15 cellular contexts compared by ENCODE assay signal in the genomic region with DNA sequence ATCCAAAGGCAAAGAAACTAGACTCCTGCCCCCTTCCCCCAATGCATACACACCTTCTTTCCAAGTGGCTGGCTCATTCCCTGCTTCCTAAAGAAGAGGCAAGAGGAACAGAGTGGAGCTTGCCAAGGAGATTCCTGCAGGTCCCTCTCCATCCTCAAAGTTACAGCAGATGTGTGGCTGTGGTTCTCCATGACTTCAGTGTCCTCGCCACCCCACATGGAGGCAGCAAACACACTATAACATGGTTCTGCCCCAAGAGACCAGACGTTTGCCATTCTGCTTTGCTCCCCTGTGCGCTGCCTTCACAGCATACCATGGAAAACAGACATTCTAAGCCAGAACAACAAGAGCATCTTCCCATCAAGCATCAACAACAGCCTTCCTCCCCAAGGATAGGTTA.
DNase-seq lines count a peak whose midpoint lies in the region; ATAC-seq, FAIRE-seq and TF ChIP-seq lines count a peak whose summit lies in the region.
"Had no signal": no experiment of that assay in that cellular context is flagged by ENCODE, and none has a peak within 500 bp of the region (broad histone marks: within the 10 kb centered on the region; RNA-seq: fewer than 3 reads in every experiment).

No MANE protein-coding gene starts in this region.

- peaks cover 0 to 1% (median 0%) of the 10 kb centered on the region in 8 donors for H3K9me3 Mint-ChIP-seq in CD4-positive, alpha-beta memory T cell
- no peaks in the 10 kb centered on the region for H3K9me3 Mint-ChIP-seq in T-cell

- H3K9ac ChIP-seq in endothelial cell of umbilical vein (replicated peaks; ENCODE audit: extremely low read depth, insufficient read depth, low read length), result no peak overlapping the region

- FAIRE-seq in endothelial cell of umbilical vein (lab: Jason Lieb, UNC), result no peak

- TF ChIP-seq POLR2A in endothelial cell of umbilical vein (IDR thresholded peaks at IDR 0.05; ENCODE audit: low read depth, low read length), result no peak

- WGBS in hepatocyte (ENCODE audit: low lambda C conversion rate, missing lambda C conversion rate), result 75% methylated on average over 2 of the region's 3 CpGs

- H3K27me3 ChIP-seq in CD4-positive, alpha-beta memory T cell (ENCODE audit: insufficient read depth, low read length), result no peaks in the 10 kb centered on the region
- H3K27me3 ChIP-seq in endothelial cell of umbilical vein (ENCODE audit: control insufficient read depth in 2 of 2, insufficient read depth in 2 of 2, low read length in 2 of 2) (no peaks in the 10 kb centered on the region), hepatocyte (no peaks in the 10 kb centered on the region)
- H3K27me3 ChIP-seq: sigmoid colon, SJCRH30 had no signal

- H3K9me3 ChIP-seq in CD4-positive, alpha-beta memory T cell (ENCODE audit: control insufficient read depth in 1 of 2, low read length in 2 of 2), result no peaks in the 10 kb centered on the region
- no peaks in the 10 kb centered on the region for H3K9me3 ChIP-seq in endothelial cell of umbilical vein (replicated peaks; ENCODE audit: control insufficient read depth, insufficient read depth, low read length)
- no peaks in the 10 kb centered on the region for H3K9me3 ChIP-seq in hepatocyte (ENCODE audit: low read depth)
- H3K9me3 ChIP-seq: sigmoid colon, SJCRH30, thoracic aorta had no signal

- intact Hi-C loops in CD4-positive, alpha-beta memory T cell (cut with micrococcal nuclease), result loop anchor here (1.0 kb wide), 3 partner anchors 83 to 267 kb away; no protein-coding TSS in a partner anchor
- intact Hi-C loops in endothelial cell of umbilical vein (cut with micrococcal nuclease), result no loop called here

- H3K79me2 ChIP-seq in endothelial cell of umbilical vein (ENCODE audit: control insufficient read depth, insufficient read depth, low read length) (no peaks in the 10 kb centered on the region), hepatocyte (no peaks in the 10 kb centered on the region)

- H4K20me1 ChIP-seq in endothelial cell of umbilical vein (replicated peaks; ENCODE audit: control insufficient read depth, extremely low read depth, insufficient read depth, low read length) (no peaks in the 10 kb centered on the region), hepatocyte (ENCODE audit: insufficient read depth, poor library complexity, severe bottlenecking) (no peaks in the 10 kb centered on the region)

- TF ChIP-seq CTCF in GM12865 (IDR thresholded peaks at IDR 0.05; ENCODE audit: insufficient read depth, low read depth, low read length, missing control alignments) (peak; percentile 4), endothelial cell of umbilical vein (IDR thresholded peaks at IDR 0.05; ENCODE audit: extremely low read depth in 1 of 2, insufficient read depth in 1 of 2, low read depth in 1 of 2, low read length in 2 of 2) (peak in 1 of 2 donors; percentile 0), hepatocyte (IDR thresholded peaks at IDR 0.05; ENCODE audit: poor library complexity) (no peak)

- CTCF ChIA-PET in CD4-positive, alpha-beta memory T cell (lab: Charles Lee; ENCODE audit: partially characterized antibody), result interaction anchor here (1.3 to 2.4 kb wide), 3 partner anchors 77 to 267 kb away, joined by 3 to 15 read pairs (median 12); no protein-coding TSS in a partner anchor
- CTCF ChIA-PET in T-cell (lab: Charles Lee) (interaction anchor here (0.6 to 3.1 kb wide), 7 partner anchors 33 to 272 kb away, joined by 3 to 11 read pairs (median 4); no protein-coding TSS in a partner anchor), endothelial cell of umbilical vein (lab: Charles Lee) (interaction anchor here (1.1 to 1.5 kb wide), 4 partner anchors 18 to 272 kb away, joined by 3 to 5 read pairs (median 4); no protein-coding TSS in a partner anchor)

- no peaks in the 10 kb centered on the region for H3K27me3 Mint-ChIP-seq in CD4-positive, alpha-beta memory T cell
- no peaks in the 10 kb centered on the region for H3K27me3 Mint-ChIP-seq in T-cell

- ATAC-seq in T-cell (replicated peaks in 1 of 4), result peak; percentile 32 to 53 (median 43)
- ATAC-seq in GM21528 (IDR thresholded peaks at IDR 0.05; ENCODE audit: low FRiP score, unreplicated experiment), result no peak
- ATAC-seq: left lobe of liver had no signal

- H3K4me2 ChIP-seq in endothelial cell of umbilical vein (ENCODE audit: insufficient read depth, low read length) (no peak overlapping the region), hepatocyte (no peak overlapping the region)

- H3K4me1 Mint-ChIP-seq in CD4-positive, alpha-beta memory T cell, result peaks cover 33 to 50% (median 41%) of the 10 kb centered on the region in 4 donors
- peaks cover 61 to 67% (median 65%) of the 10 kb centered on the region in 3 donors for H3K4me1 Mint-ChIP-seq in T-cell

- peaks cover 39% of the 10 kb centered on the region for H3K4me1 ChIP-seq in CD4-positive, alpha-beta memory T cell (ENCODE audit: insufficient read depth, low read length)
- peaks cover 16% of the 10 kb centered on the region for H3K4me1 ChIP-seq in endothelial cell of umbilical vein (ENCODE audit: control insufficient read depth, extremely low read depth, insufficient read depth, low read length)
- peaks cover 22% of the 10 kb centered on the region for H3K4me1 ChIP-seq in hepatocyte (ENCODE audit: insufficient read depth)

- no peaks in the 10 kb centered on the region for H3K36me3 ChIP-seq in CD4-positive, alpha-beta memory T cell (ENCODE audit: insufficient read depth, low read length)
- no peaks in the 10 kb centered on the region for H3K36me3 ChIP-seq in endothelial cell of umbilical vein (ENCODE audit: control insufficient read depth in 2 of 2, extremely low read depth in 1 of 2, insufficient read depth in 2 of 2, low read length in 2 of 2)
- no peaks in the 10 kb centered on the region for H3K36me3 ChIP-seq in hepatocyte (replicated peaks; ENCODE audit: insufficient read depth, low read depth)
- H3K36me3 ChIP-seq: sigmoid colon, SJCRH30, thoracic aorta had no signal

- peak overlapping the region; percentile 6 to 83 (median 57) for H3K27ac Mint-ChIP-seq in CD4-positive, alpha-beta memory T cell
- H3K27ac Mint-ChIP-seq in T-cell, result peak overlapping the region in 1 of 2 donors; percentile 75

- no TSS peak for BruUV-seq in endothelial cell of umbilical vein (replicated peaks; lab: Mats Ljungman, UMichigan)

- H3K4me3 ChIP-seq in CD4-positive, alpha-beta memory T cell (ENCODE audit: low read length in 2 of 2), result no peak overlapping the region
- H3K4me3 ChIP-seq in GM12865 (ENCODE audit: low read depth, low read length), result no peak overlapping the region
- no peak overlapping the region for H3K4me3 ChIP-seq in endothelial cell of umbilical vein (replicated peaks in 1 of 3; ENCODE audit: insufficient read depth in 1 of 3, low read depth in 1 of 3, low read length in 3 of 3)
- H3K4me3 ChIP-seq in hepatocyte, result no peak overlapping the region
- H3K4me3 ChIP-seq: sigmoid colon, SJCRH30, thoracic aorta had no signal

- peak overlapping the region in 1 of 8 donors; percentile 14 for H3K4me3 Mint-ChIP-seq in CD4-positive, alpha-beta memory T cell
- peak overlapping the region in 1 of 3 donors; percentile 15 for H3K4me3 Mint-ChIP-seq in T-cell

- no peak overlapping the region for H2AFZ ChIP-seq in endothelial cell of umbilical vein (ENCODE audit: low read depth, low read length)
- H2AFZ ChIP-seq in hepatocyte, result no peak overlapping the region

- no peaks in the 10 kb centered on the region for H3K9me2 ChIP-seq in hepatocyte (replicated peaks; ENCODE audit: insufficient read depth)

- no peak overlapping the region for H3K27ac ChIP-seq in CD4-positive, alpha-beta memory T cell (ENCODE audit: low read depth, low read length)
- H3K27ac ChIP-seq in endothelial cell of umbilical vein (ENCODE audit: insufficient read depth, low read depth, low read length) (no peak overlapping the region), hepatocyte (no peak overlapping the region)
- H3K27ac ChIP-seq: sigmoid colon, SJCRH30, thoracic aorta had no signal

- peak in 4 of 5 donors; percentile 28 to 46 (median 39) for DNase-seq in CD4-positive, alpha-beta memory T cell
- DNase-seq in GM12865 (ENCODE audit: low read depth) (peak; percentile 14), T-cell (peak in 16 of 34 experiments; percentile 24 to 47 (median 35)), endothelial cell of umbilical vein (ENCODE audit: low read depth, low spot score) (peak; percentile 23), hepatocyte (ENCODE audit: low spot score) (no peak), NOMO-1 (lab: John Stamatoyannopoulos, UW; ENCODE audit: unreplicated experiment in 2 of 2) (no peak)
- DNase-seq: activated CD4-positive, alpha-beta T cell treated with anti-CD3 and anti-CD28 coated beads for 48 hours; DMS79; foreskin fibroblast; NCI-H1694; sigmoid colon; SJCRH30 had no signal

- no peaks in the 10 kb centered on the region for H3K36me3 Mint-ChIP-seq in CD4-positive, alpha-beta memory T cell
- H3K36me3 Mint-ChIP-seq in T-cell, result peaks cover 8% of the 10 kb centered on the region

- dilution Hi-C loops in endothelial cell of umbilical vein (cut with MboI; ENCODE audit: extremely low pct_ligation_motif_present, low sequenced_read_pairs), result no loop called here

- no peaks in the 10 kb centered on the region for H3K9me1 ChIP-seq in endothelial cell of umbilical vein (replicated peaks; ENCODE audit: control insufficient read depth, extremely low read depth, insufficient read depth, low read length)

- POLR2A ChIA-PET in CD4-positive, alpha-beta memory T cell (lab: Charles Lee; ENCODE audit: partially characterized antibody), result interaction anchor here (1.3 kb wide), 1 partner anchor 25 kb away, joined by 4 read pairs; no protein-coding TSS in a partner anchor
- POLR2A ChIA-PET in T-cell (lab: Charles Lee), result interaction anchor here in 1 of 2 donors (1.5 kb wide), 1 partner anchor 76 kb away, joined by 3 read pairs; no protein-coding TSS in a partner anchor
- POLR2A ChIA-PET in endothelial cell of umbilical vein (lab: Charles Lee), result no interaction called here

TF ChIP-seq in endothelial cell of umbilical vein, 7 proteins besides CTCF, POLR2A, EP300 and RAD21:
- no peak for TF ChIP-seq GATA2 (IDR thresholded peaks at IDR 0.05; ENCODE audit: insufficient read depth, insufficient read length, low read depth, low read length)
- TF ChIP-seq MYC (IDR thresholded peaks at IDR 0.05; ENCODE audit: low read depth, low read length), result no peak
- no peak for TF ChIP-seq JUN (IDR thresholded peaks at IDR 0.05; ENCODE audit: borderline replicate concordance, insufficient read depth, insufficient read length, low read depth)
- TF ChIP-seq, protein P1, sequence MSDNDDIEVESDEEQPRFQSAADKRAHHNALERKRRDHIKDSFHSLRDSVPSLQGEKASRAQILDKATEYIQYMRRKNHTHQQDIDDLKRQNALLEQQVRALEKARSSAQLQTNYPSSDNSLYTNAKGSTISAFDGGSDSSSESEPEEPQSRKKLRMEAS (IDR thresholded peaks at IDR 0.05; ENCODE audit: insufficient read depth, insufficient read length), result no peak
- no peak for TF ChIP-seq POLR2AphosphoS5 (IDR thresholded peaks at IDR 0.05; ENCODE audit: insufficient read depth, low read depth, low read length)
- no peak for TF ChIP-seq EZH2 (IDR thresholded peaks at IDR 0.05; ENCODE audit: borderline replicate concordance, low read depth, low read length, severe bottlenecking)
- TF ChIP-seq FOS (IDR thresholded peaks at IDR 0.05; ENCODE audit: borderline replicate concordance, insufficient read depth, low read length), result no peak

Comparison
In these comparisons a context has a peak if more than half of its experiments do, and no peak if none do; other contexts are left out.
1. DNase-seq: peak in CD4-positive, alpha-beta memory T cell (4 of 5), GM12865 (single experiment) and endothelial cell of umbilical vein (single experiment); none in hepatocyte (single experiment) and NOMO-1 (0 of 2).